ENCODE assay signal across 20 cellular contexts in the genomic region with DNA sequence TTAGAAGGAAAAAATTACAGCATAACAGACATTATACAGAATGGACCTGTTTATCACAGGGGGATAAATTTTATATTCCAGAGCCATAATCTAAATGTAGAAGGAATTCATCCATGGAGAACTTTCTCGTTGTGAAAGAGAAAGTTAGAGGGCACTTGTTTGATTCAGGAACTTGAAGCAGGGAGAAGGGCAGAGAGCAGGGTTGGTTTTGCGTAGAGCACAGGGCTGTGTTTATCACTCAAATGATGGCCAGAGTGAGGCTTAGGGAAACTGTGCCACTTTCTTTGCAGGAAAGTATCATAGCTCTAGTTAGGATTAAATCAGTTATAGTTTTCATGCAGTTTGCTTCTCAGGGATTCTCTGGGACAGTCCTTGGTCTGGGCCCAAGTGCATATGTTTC. TPM values are rescaled to one million over a fixed set of nuclear protein-coding genes. Genes with fewer than 3 reads are reported as not detected.
DNase-seq lines count a peak whose midpoint lies in the region; ATAC-seq, FAIRE-seq and TF ChIP-seq lines count a peak whose summit lies in the region.
"Had no signal": no experiment of that assay in that cellular context is flagged by ENCODE, and none has a peak within 500 bp of the region (broad histone marks: within the 10 kb centered on the region; RNA-seq: fewer than 3 reads in every experiment).

No MANE protein-coding gene starts in this region.

- H3K79me2 ChIP-seq in mammary epithelial cell (ENCODE audit: insufficient read depth, low read length), result no peaks in the 10 kb centered on the region
- no peaks in the 10 kb centered on the region for H3K79me2 ChIP-seq in HepG2 (ENCODE audit: insufficient read depth, low read length)

- CTCF ChIA-PET in A549 (lab: Yijun Ruan, JAX) (interaction anchor here (0.7 to 15.1 kb wide), 6 partner anchors 11 to 28 kb away, joined by 3 to 145 read pairs (median 6); no protein-coding TSS in a partner anchor), mammary epithelial cell (lab: Charles Lee; ENCODE audit: low non-redundant PET) (no interaction called here), HepG2 (lab: Yijun Ruan, JAX; ENCODE audit: low intra/inter-chr PET ratio, low total read pairs) (no interaction called here)

- no peak for DNase-seq in A549 (ENCODE audit: low read depth in 1 of 2, low spot score in 1 of 2)
- peak; percentile 13 for DNase-seq in M059J (ENCODE audit: low read depth)
- DNase-seq in mammary epithelial cell, result peak; percentile 12
- DNase-seq in HepG2 (ENCODE audit: low spot score), result no peak
- no peak for DNase-seq in SKM-1 (lab: John Stamatoyannopoulos, UW; ENCODE audit: unreplicated experiment)
- DNase-seq in G401 (ENCODE audit: low spot score), result no peak
- no peak for DNase-seq in stimulated activated naive CD8-positive, alpha-beta T cell treated with anti-CD3 and anti-CD28 coated beads, Interleukin-15, Interleukin-2, amounts not matched to agents 100 U/mL and 50 U/mL, for 24 hours
- DNase-seq: Calu3; caudate nucleus; gastrocnemius medialis; hippocampal formation; islet precursor cell; NCI-H146; NCI-H2171; NCI-H524 treated with DMSO at 0.1 percent for 48 hours; spleen; stimulated activated CD4-positive, alpha-beta T cell treated with anti-CD3 and anti-CD28 coated beads, Interleukin-4, amount 100 ng/mL, for 4 hours had no signal

- no peak for TF ChIP-seq EP300 in A549 (IDR thresholded peaks at IDR 0.05)
- no peak for TF ChIP-seq EP300 in HepG2 (IDR thresholded peaks at IDR 0.05; ENCODE audit: low read depth in 2 of 2, low read length in 2 of 2)
- TF ChIP-seq EP300 in HepG2 (CRISPR knock-in tag; IDR thresholded peaks at IDR 0.05; ENCODE audit: borderline replicate concordance), result no peak

- POLR2A ChIA-PET in A549 (lab: Yijun Ruan, JAX) (interaction anchor here (1.2 kb wide), 1 partner anchor 28 kb away, joined by 6 read pairs; no protein-coding TSS in a partner anchor), HepG2 (lab: Yijun Ruan, JAX) (interaction anchor here (1.0 to 1.5 kb wide), 2 partner anchors 15 to 28 kb away, joined by 3 to 4 read pairs; no protein-coding TSS in a partner anchor)

- no peaks in the 10 kb centered on the region for H3K36me3 ChIP-seq in mammary epithelial cell (ENCODE audit: insufficient read depth, low read length)
- no peaks in the 10 kb centered on the region for H3K36me3 ChIP-seq in HepG2 (replicated peaks in 1 of 2; ENCODE audit: control insufficient read depth in 1 of 2, insufficient read depth in 2 of 2, low read length in 2 of 2)
- H3K36me3 ChIP-seq: BLaER1, gastrocnemius medialis, neutrophil, spleen had no signal

- no peak for FAIRE-seq in A549 (lab: Jason Lieb, UNC)
- FAIRE-seq in HepG2 (lab: Jason Lieb, UNC), result no peak

- H3K4me2 ChIP-seq in A549, result peak overlapping the region; percentile 67
- H3K4me2 ChIP-seq in mammary epithelial cell (ENCODE audit: insufficient read depth, low read depth, low read length), result peak overlapping the region; percentile 56
- H3K4me2 ChIP-seq in HepG2 (ENCODE audit: low read depth, low read length), result peak overlapping the region; percentile 49
- H3K4me2 ChIP-seq: BLaER1 had no signal

- BruUV-seq in mammary epithelial cell (replicated peaks; lab: Mats Ljungman, UMichigan) (no TSS peak), HepG2 (replicated peaks; lab: Mats Ljungman, UMichigan) (no TSS peak)

- H3K4me3 ChIP-seq in A549 (no peak overlapping the region), mammary epithelial cell (replicated peaks in 1 of 3; ENCODE audit: insufficient read depth in 1 of 3, low read depth in 2 of 3, low read length in 3 of 3) (no peak overlapping the region), HepG2 (replicated peaks in 1 of 3; ENCODE audit: insufficient read depth in 1 of 3, low read depth in 2 of 3, low read length in 3 of 3) (peak overlapping the region in 1 of 3 experiments; percentile 13; a peak in 1 of 6 replicates)
- H3K4me3 ChIP-seq: BLaER1, gastrocnemius medialis, spleen had no signal

- H3K9ac ChIP-seq in mammary epithelial cell (ENCODE audit: insufficient read depth, low read length) (no peak overlapping the region), HepG2 (ENCODE audit: insufficient read depth, low read depth, low read length) (no peak overlapping the region)
- H3K9ac ChIP-seq: BLaER1 had no signal

- no peaks in the 10 kb centered on the region for H3K9me3 ChIP-seq in A549
- H3K9me3 ChIP-seq in mammary epithelial cell (replicated peaks; ENCODE audit: insufficient read depth, low read length), result no peaks in the 10 kb centered on the region
- no peaks in the 10 kb centered on the region for H3K9me3 ChIP-seq in HepG2 (ENCODE audit: low read length)
- H3K9me3 ChIP-seq: BLaER1, gastrocnemius medialis, neutrophil, spleen had no signal

- TF ChIP-seq CTCF in A549 (IDR thresholded peaks at IDR 0.05) (no peak), mammary epithelial cell (conservative IDR thresholded peaks at IDR 0.05 in 1 of 2, IDR thresholded peaks at IDR 0.05 in 1 of 2; ENCODE audit: extremely low read depth in 1 of 2, insufficient read depth in 1 of 2, low read depth in 1 of 2, low read length in 2 of 2) (no peak), HepG2 (CRISPR knock-in tag; IDR thresholded peaks at IDR 0.05) (no peak)

- H3K27ac ChIP-seq in A549 (peak overlapping the region; percentile 51 to 84), mammary epithelial cell (ENCODE audit: insufficient read depth, low read depth, low read length) (peak overlapping the region; percentile 23), HepG2 (ENCODE audit: extremely low read length, insufficient read depth, low read length) (peak overlapping the region; percentile 29)
- H3K27ac ChIP-seq: BLaER1, gastrocnemius medialis, neutrophil, spleen had no signal

- no peak for TF ChIP-seq RAD21 in A549 (conservative IDR thresholded peaks at IDR 0.05 in 1 of 2, IDR thresholded peaks at IDR 0.05 in 1 of 2)
- no peak for TF ChIP-seq RAD21 in HepG2 (CRISPR knock-in tag; IDR thresholded peaks at IDR 0.05)

- H2AFZ ChIP-seq in mammary epithelial cell (ENCODE audit: low read depth, low read length), result no peak overlapping the region
- no peak overlapping the region for H2AFZ ChIP-seq in HepG2 (ENCODE audit: low read length)

- WGBS in A549 (ENCODE audit: missing lambda C conversion rate), result 15% methylated on average over 2 of the region's 2 CpGs
- 88% methylated on average over 2 of the region's 2 CpGs for WGBS in mammary epithelial cell (ENCODE audit: low coverage, missing lambda C conversion rate)
- 7% methylated on average over 2 of the region's 2 CpGs for whole genome bisulfite sequencing in HepG2 (ENCODE audit: low lambda C conversion rate)

- H4K20me1 ChIP-seq in mammary epithelial cell (ENCODE audit: insufficient read depth, low read length), result no peaks in the 10 kb centered on the region
- no peaks in the 10 kb centered on the region for H4K20me1 ChIP-seq in HepG2 (ENCODE audit: insufficient read depth, low read length)
- H4K20me1 ChIP-seq: BLaER1 had no signal

- TF ChIP-seq POLR2A in A549 (IDR thresholded peaks at IDR 0.05; ENCODE audit: low read length) (no peak), HepG2 (IDR thresholded peaks at IDR 0.05; ENCODE audit: insufficient read depth in 1 of 2, low read depth in 2 of 2, low read length in 2 of 2) (no peak)

- intact Hi-C loops in mammary epithelial cell (cut with micrococcal nuclease), result no loop called here
- intact Hi-C loops in HepG2 (cut with micrococcal nuclease; ENCODE audit: unreplicated experiment), result no loop called here

- dilution Hi-C loops in mammary epithelial cell (cut with HindIII; ENCODE audit: low sequenced_read_pairs), result no loop called here

- in situ Hi-C loops in mammary epithelial cell (cut with MboI; ENCODE audit: low sequenced_read_pairs in 2 of 2), result no loop called here
- in situ Hi-C loops in HepG2 (cut with HindIII; ENCODE audit: extremely low pct_ligation_motif_present, low pct_unique_long_range_greater_than_20kb), result no loop called here
- in situ Hi-C loops in G401 (cut with HindIII; ENCODE audit: low sequenced_read_pairs), result no loop called here

- H3K4me1 ChIP-seq in A549 (peaks cover 24% of the 10 kb centered on the region), mammary epithelial cell (ENCODE audit: insufficient read depth, low read length) (peaks cover 35% of the 10 kb centered on the region), HepG2 (ENCODE audit: insufficient read depth, low read length) (peaks cover 61% of the 10 kb centered on the region)
- H3K4me1 ChIP-seq: BLaER1, gastrocnemius medialis had no signal

- peak; percentile 29 to 48; a peak in 5 of 6 replicates for ATAC-seq in A549
- ATAC-seq in HepG2, result no peak
- no peak for ATAC-seq in HG02884 (IDR thresholded peaks at IDR 0.05; ENCODE audit: unreplicated experiment)
- no peak for ATAC-seq in stimulated activated naive CD8-positive, alpha-beta T cell treated with anti-CD3 and anti-CD28 coated beads, Interleukin-15, Interleukin-2, amounts not matched to agents 100 U/mL and 50 U/mL, for 24 hours
- ATAC-seq: gastrocnemius medialis had no signal

- H3K27me3 ChIP-seq in mammary epithelial cell (ENCODE audit: insufficient read depth, low read length) (no peaks in the 10 kb centered on the region), HepG2 (ENCODE audit: control insufficient read depth in 1 of 2, insufficient read depth in 2 of 2, low read length in 2 of 2) (no peaks in the 10 kb centered on the region)
- H3K27me3 ChIP-seq: BLaER1, gastrocnemius medialis, spleen had no signal

RNA-seq across cellular contexts. Expression of a gene that starts 29.1 kb away (rescaled TPM):
- 64.1 and 71.4 TPM in 2 replicates for polyA plus RNA-seq in A549 (2011; rRNA removed)
- 8.4 and 8.9 TPM in 2 replicates for polyA plus RNA-seq in A549 (2012; cell fraction: cytosol; rRNA removed)
- polyA plus RNA-seq in A549 (2012; cell fraction: nucleus; rRNA removed), result 6.7 and 8.3 TPM in 2 replicates
- polyA plus RNA-seq in A549 (2017; fragmentation: RNase III; extraction: RNeasy Plus Mini Kit Qiagen cat#74134 plus additional on column Dnase treatment), result 14.1 to 14.9 TPM (median 14.8 TPM) in 3 replicates
- polyA minus RNA-seq in A549 (2011; rRNA and poly(A)+ RNA removed), result 252 and 288 TPM in 2 replicates
- 20.1 and 31.7 TPM in 2 replicates for total RNA-seq in M059J (2014; rRNA removed; shearing (Covaris generic))
- total RNA-seq in mammary epithelial cell, result 10 to 100 TPM; 50.1 to 79.9 TPM
- polyA plus RNA-seq in mammary epithelial cell, result 20.5 TPM
- polyA minus RNA-seq in mammary epithelial cell, result 146 TPM
- total RNA-seq in HepG2 (2016; rRNA removed; fragmentation: Illumina TruSeq; extraction: Trizol), result 69.1 and 70.9 TPM in 2 replicates
- 28.7 and 34.2 TPM in 2 replicates for total RNA-seq in HepG2 (2016; cell fraction: cytosol; rRNA removed; fragmentation: Illumina TruSeq; extraction: Trizol; ENCODE audit: low read depth)
- total RNA-seq in HepG2 (2016; cell fraction: insoluble cytoplasmic fraction; rRNA removed; fragmentation: Illumina TruSeq; extraction: Trizol), result 60.8 and 66.7 TPM in 2 replicates
- 34.4 and 35.2 TPM in 2 replicates for total RNA-seq in HepG2 (2016; cell fraction: membrane; rRNA removed; fragmentation: Illumina TruSeq; extraction: Trizol)
- 74.9 and 87.2 TPM in 2 replicates for total RNA-seq in HepG2 (2016; cell fraction: nucleus; rRNA removed; fragmentation: Illumina TruSeq; extraction: Trizol)
- 25.2 and 27.4 TPM in 2 replicates for polyA plus RNA-seq in HepG2 (2011; rRNA removed)
- 9.5 and 15.5 TPM in 2 replicates for polyA plus RNA-seq in HepG2 (2011; cell fraction: cytosol; rRNA removed)
- polyA plus RNA-seq in HepG2 (2011; cell fraction: nucleus; rRNA removed), result 22.1 and 24.5 TPM in 2 replicates
- 18.1 and 18.8 TPM in 2 replicates for polyA plus RNA-seq in HepG2 (2012)
- 1.1 and 1.2 TPM in 2 replicates for polyA plus RNA-seq in HepG2 (2016; cell fraction: cytosol; fragmentation: Illumina TruSeq; extraction: Trizol; ENCODE audit: low read depth)
- polyA plus RNA-seq in HepG2 (2016; cell fraction: insoluble cytoplasmic fraction; fragmentation: Illumina TruSeq; extraction: Trizol; ENCODE audit: low read depth), result 22.4 and 23.2 TPM in 2 replicates
- polyA plus RNA-seq in HepG2 (2016; cell fraction: membrane; fragmentation: Illumina TruSeq; extraction: Trizol; ENCODE audit: low read depth), result 3.0 and 3.5 TPM in 2 replicates
- polyA plus RNA-seq in HepG2 (2016; cell fraction: nucleus; fragmentation: Illumina TruSeq; extraction: Trizol; ENCODE audit: insufficient read depth, low read depth), result 29.6 and 33.8 TPM in 2 replicates
- polyA minus RNA-seq in HepG2 (2011; rRNA and poly(A)+ RNA removed; ENCODE audit: low replicate concordance), result 248 and 289 TPM in 2 replicates
- polyA minus RNA-seq in HepG2 (2011; cell fraction: cytosol; rRNA and poly(A)+ RNA removed), result 47.7 and 70.8 TPM in 2 replicates
- polyA minus RNA-seq in HepG2 (2011; cell fraction: nucleus; rRNA and poly(A)+ RNA removed), result 160 and 215 TPM in 2 replicates
- 9.5 and 14.8 TPM in 2 replicates for total RNA-seq in G401 (2014; rRNA removed; shearing (Covaris generic))

Comparison
In these comparisons a context has a peak if more than half of its experiments do, and no peak if none do; other contexts are left out.
1. ATAC-seq: peak in A549 (2 of 2); none in HepG2 (single experiment), HG02884 (single experiment) and stimulated activated naive CD8-positive, alpha-beta T cell treated with anti-CD3 and anti-CD28 coated beads, Interleukin-15, Interleukin-2, amounts not matched to agents 100 U/mL and 50 U/mL, for 24 hours (single experiment).
2. DNase-seq: peak in M059J (single experiment) and mammary epithelial cell (single experiment); none in A549 (0 of 2), HepG2 (single experiment), SKM-1 (single experiment), G401 (single experiment) and stimulated activated naive CD8-positive, alpha-beta T cell treated with anti-CD3 and anti-CD28 coated beads, Interleukin-15, Interleukin-2, amounts not matched to agents 100 U/mL and 50 U/mL, for 24 hours (single experiment).
3. Peak in every context shown above with its lines, with median percentiles within 50 percentile points of each other: H3K27ac ChIP-seq and H3K4me2 ChIP-seq.